In the genomic region with DNA sequence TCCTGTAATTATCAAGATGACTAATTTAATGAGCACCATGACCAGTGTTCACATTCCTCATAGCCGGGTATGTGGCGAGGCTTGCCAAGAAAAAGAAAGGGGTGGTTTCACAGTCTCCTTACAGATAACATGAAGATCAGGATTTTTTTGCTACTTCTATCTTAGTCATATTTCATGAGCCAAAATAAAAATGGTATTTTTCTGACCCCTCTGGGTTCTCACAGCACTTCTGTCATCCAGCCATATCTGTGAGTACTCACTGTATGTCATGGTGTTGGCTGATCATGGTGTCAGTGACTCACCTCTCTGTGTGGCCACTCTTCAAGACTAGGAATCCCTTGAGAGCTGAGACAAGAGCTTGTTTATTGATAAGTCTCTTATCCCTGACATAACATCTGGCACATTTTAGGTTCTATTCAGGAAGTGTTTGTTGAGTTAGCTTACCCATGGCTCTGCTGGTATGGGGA, we compare ENCODE assay signal across 10 cellular contexts.
A peak's percentile ranks its signal among the peaks of the same experiment; 100 is the strongest.
DNase-seq lines count a peak whose midpoint lies in the region; TF ChIP-seq lines count a peak whose summit lies in the region.
"Had no signal": no experiment of that assay in that cellular context is flagged by ENCODE, and none has a peak within 500 bp of the region (broad histone marks: within the 10 kb centered on the region; RNA-seq: fewer than 3 reads in every experiment).

No MANE protein-coding gene starts in this region.

- DNase-seq in GM04504 (ENCODE audit: low read depth) = peak; percentile 32
- peak; percentile 75 for DNase-seq in RPMI7951 (ENCODE audit: low read depth)
- DNase-seq in fibroblast of peridontal ligament (ENCODE audit: extremely low read depth) = peak; percentile 68
- peak; percentile 53 for DNase-seq in skeletal muscle cell (ENCODE audit: low read depth)
- DNase-seq in DMS79 treated with DMSO at 0.1 percent for 48 hours (lab: John Stamatoyannopoulos, UW) = no peak
- DNase-seq in progenitor cell of endocrine pancreas (ENCODE audit: low spot score, unreplicated experiment) = no peak
- DNase-seq in SK-N-DZ (ENCODE audit: low spot score) = no peak
- DNase-seq: activated CD4-positive, alpha-beta memory T cell treated with anti-CD3 and anti-CD28 coated beads for 36 hours; gastrocnemius medialis; NCI-H2081 treated with DMSO at 0.1 percent for 48 hours had no signal

- no peak overlapping the region for H3K4me3 ChIP-seq in skeletal muscle cell (ENCODE audit: low read depth, low read length)
- H3K4me3 ChIP-seq: gastrocnemius medialis had no signal

- no peak overlapping the region for H3K27ac Mint-ChIP-seq in progenitor cell of endocrine pancreas
- H3K27ac Mint-ChIP-seq: activated CD4-positive, alpha-beta memory T cell treated with anti-CD3 and anti-CD28 coated beads for 36 hours had no signal

- H3K4me3 Mint-ChIP-seq in progenitor cell of endocrine pancreas (ENCODE audit: low read depth) = no peak overlapping the region
- H3K4me3 Mint-ChIP-seq: activated CD4-positive, alpha-beta memory T cell treated with anti-CD3 and anti-CD28 coated beads for 36 hours had no signal

- H3K36me3 Mint-ChIP-seq in progenitor cell of endocrine pancreas (ENCODE audit: insufficient read depth) = peaks cover 3% of the 10 kb centered on the region

- H3K27me3 Mint-ChIP-seq in progenitor cell of endocrine pancreas = no peaks in the 10 kb centered on the region
- H3K27me3 Mint-ChIP-seq: activated CD4-positive, alpha-beta memory T cell treated with anti-CD3 and anti-CD28 coated beads for 36 hours had no signal

- H3K9me3 Mint-ChIP-seq in progenitor cell of endocrine pancreas (ENCODE audit: low read depth) = peaks cover 23% of the 10 kb centered on the region

- H3K4me1 Mint-ChIP-seq in progenitor cell of endocrine pancreas (ENCODE audit: low read depth) = peaks cover 14% of the 10 kb centered on the region

- no peak for TF ChIP-seq CTCF in progenitor cell of endocrine pancreas (IDR thresholded peaks at IDR 0.05; ENCODE audit: unreplicated experiment)

Comparison
In these comparisons a context has a peak if more than half of its experiments do, and no peak if none do; other contexts are left out.
1. DNase-seq: peak in GM04504 (single experiment), RPMI7951 (single experiment), fibroblast of peridontal ligament (single experiment) and skeletal muscle cell (single experiment); none in DMS79 treated with DMSO at 0.1 percent for 48 hours (single experiment), progenitor cell of endocrine pancreas (single experiment) and SK-N-DZ (single experiment).